Comparison of ENCODE assay signal across 11 cellular contexts in the genomic region with DNA sequence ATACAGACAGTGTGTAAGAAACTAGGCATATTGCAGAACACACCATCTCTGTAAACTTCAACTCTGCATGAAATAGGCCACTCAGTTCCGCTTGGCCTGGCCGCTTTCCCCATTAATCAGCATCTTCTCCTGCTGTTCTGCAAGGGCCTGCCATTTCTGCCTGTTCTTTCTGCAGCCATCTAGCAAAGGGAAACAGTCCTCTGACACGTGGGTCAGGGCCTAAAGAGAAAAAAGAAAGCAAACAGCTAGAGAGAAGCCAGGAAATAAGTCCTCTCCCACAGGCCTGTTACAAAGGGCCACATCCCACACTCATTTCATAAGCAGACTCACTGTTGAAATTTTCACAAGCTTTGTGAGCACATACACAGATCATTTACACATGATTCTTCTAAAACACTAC.
DNase-seq lines count a peak whose midpoint lies in the region; ATAC-seq and TF ChIP-seq lines count a peak whose summit lies in the region.
"Had no signal": no experiment of that assay in that cellular context is flagged by ENCODE, and none has a peak within 500 bp of the region (broad histone marks: within the 10 kb centered on the region; RNA-seq: fewer than 3 reads in every experiment).

No MANE protein-coding gene starts in this region.

- no peak overlapping the region for H3K14ac ChIP-seq in mesenchymal stem cell (ENCODE audit: low read length in 2 of 2)

- no peak overlapping the region for H2BK5ac ChIP-seq in mesenchymal stem cell (ENCODE audit: low read depth, low read length, poor library complexity, severe bottlenecking)

- H3K27me3 ChIP-seq in SK-N-SH (ENCODE audit: insufficient read depth): no peaks in the 10 kb centered on the region
- no peaks in the 10 kb centered on the region for H3K27me3 ChIP-seq in mesenchymal stem cell (ENCODE audit: control insufficient read depth in 1 of 2, insufficient read depth in 1 of 2, low read length in 2 of 2)
- H3K27me3 ChIP-seq in thyroid gland: no peaks in the 10 kb centered on the region

- H3K9ac ChIP-seq in SK-N-SH (0 out of 2 replicates have a peak overlapping the region, but pooled peaks have one; percentile 15), mesenchymal stem cell (ENCODE audit: low read length) (peak overlapping the region; percentile 2)

- TF ChIP-seq CTCF in SK-N-SH (IDR thresholded peaks at IDR 0.05) (no peak), thyroid gland (IDR thresholded peaks at IDR 0.05) (peak in 1 of 6 experiments; percentile 4), natural killer cell (IDR thresholded peaks at IDR 0.05) (no peak)

- peaks cover 7% of the 10 kb centered on the region for H3F3A ChIP-seq in SK-N-SH (replicated peaks; ENCODE audit: insufficient read depth)

- CTCF ChIA-PET in SK-N-SH (lab: Yijun Ruan, JAX): no interaction called here

- no peak overlapping the region for H3K23ac ChIP-seq in mesenchymal stem cell (ENCODE audit: low read length in 2 of 2)

- no peak overlapping the region for H2BK120ac ChIP-seq in mesenchymal stem cell (ENCODE audit: low read depth, low read length)

- no peak overlapping the region for H2AFZ ChIP-seq in SK-N-SH (ENCODE audit: low read depth)
- no peak overlapping the region for H2AFZ ChIP-seq in mesenchymal stem cell (ENCODE audit: low read depth, low read length)

- no peak overlapping the region for H3K4ac ChIP-seq in mesenchymal stem cell (ENCODE audit: low read depth in 1 of 2, low read length in 2 of 2)

- no peak overlapping the region for H3K27ac ChIP-seq in SK-N-SH (ENCODE audit: low read depth in 2 of 2, low read length in 1 of 2)
- peak overlapping the region; percentile 5 for H3K27ac ChIP-seq in cingulate gyrus (ENCODE audit: low read depth, low read length)
- peak overlapping the region; percentile 46 for H3K27ac ChIP-seq in mesenchymal stem cell (ENCODE audit: low read length, poor library complexity, severe bottlenecking)
- peak overlapping the region; percentile 39 to 66 (median 48) for H3K27ac ChIP-seq in thyroid gland

- DNase-seq in SK-N-SH: no peak
- DNase-seq in mesenchymal stem cell: peak; percentile 77
- peak; percentile 83 to 88 for DNase-seq in thyroid gland
- DNase-seq in natural killer cell: no peak
- DNase-seq: amniotic stem cell; stimulated activated CD4-positive, alpha-beta T cell treated with anti-CD3 and anti-CD28 coated beads, Interleukin-4, amount 100 ng/mL, for 4 hours; T-helper 17 cell had no signal

- no peak overlapping the region for H2BK15ac ChIP-seq in mesenchymal stem cell (ENCODE audit: low read depth, poor library complexity, severe bottlenecking)

- no peaks in the 10 kb centered on the region for H3K9me3 Mint-ChIP-seq in natural killer cell

- H3K4me1 Mint-ChIP-seq in natural killer cell: no peaks in the 10 kb centered on the region

- H3K36me3 Mint-ChIP-seq in natural killer cell: no peaks in the 10 kb centered on the region

- WGBS in SK-N-SH (ENCODE audit: low lambda C conversion rate): 93% methylated on average over 3 of the region's 3 CpGs
- WGBS in mesenchymal stem cell: 36% methylated on average over 3 of the region's 3 CpGs
- WGBS in thyroid gland, 2 donors: 8 to 23% methylated on average over 3 of the region's 3 CpGs

- no peak overlapping the region for H3K4me3 Mint-ChIP-seq in natural killer cell
- H3K4me3 Mint-ChIP-seq: T-helper 17 cell had no signal

- peaks cover 72 to 80% of the 10 kb centered on the region in 2 experiments for H3K36me3 ChIP-seq in SK-N-SH (replicated peaks in 1 of 2; ENCODE audit: control insufficient read depth in 1 of 2, insufficient read depth in 2 of 2, low read length in 1 of 2)
- peaks cover 7 to 91% of the 10 kb centered on the region in 2 experiments for H3K36me3 ChIP-seq in mesenchymal stem cell (ENCODE audit: control insufficient read depth in 1 of 2, insufficient read depth in 2 of 2, low read depth in 1 of 2, low read length in 2 of 2)
- peaks cover 0 to 6% of the 10 kb centered on the region in 2 donors for H3K36me3 ChIP-seq in thyroid gland

- H3K18ac ChIP-seq in mesenchymal stem cell (ENCODE audit: low read depth in 1 of 2, low read length in 2 of 2): no peak overlapping the region

- H3K27ac Mint-ChIP-seq in natural killer cell: peak overlapping the region in 1 of 2 donors; percentile 22
- H3K27ac Mint-ChIP-seq: T-helper 17 cell had no signal

- no peak; the same call in 2 of the 3 replicates for ATAC-seq in SK-N-SH treated with all-trans-retinoic acid at 6 μM for 48 hours
- no peak for ATAC-seq in GM19455 (IDR thresholded peaks at IDR 0.05; ENCODE audit: unreplicated experiment)
- no peak for ATAC-seq in GM18858 (IDR thresholded peaks at IDR 0.05; ENCODE audit: unreplicated experiment)
- no peak for ATAC-seq in natural killer cell
- ATAC-seq: T-helper 17 cell had no signal

- no peak overlapping the region for H2AK5ac ChIP-seq in mesenchymal stem cell (ENCODE audit: low read length, severe bottlenecking)

- no peaks in the 10 kb centered on the region for H4K20me1 ChIP-seq in SK-N-SH (ENCODE audit: insufficient read depth)

- intact Hi-C loops in thyroid gland (cut with DNase I): no loop called here
- intact Hi-C loops in natural killer cell (cut with micrococcal nuclease): loop anchor here (10.0 kb wide), 1 partner anchor 454 kb away; no protein-coding TSS in a partner anchor

- no peak overlapping the region for H4K8ac ChIP-seq in mesenchymal stem cell (ENCODE audit: low read length)

- TF ChIP-seq RAD21 in SK-N-SH (IDR thresholded peaks at IDR 0.05; ENCODE audit: low read length): no peak

- H3K4me1 ChIP-seq in SK-N-SH (ENCODE audit: control insufficient read depth in 1 of 2, insufficient read depth in 2 of 2, low read depth in 1 of 2, low read length in 1 of 2) (no peaks in the 10 kb centered on the region), mesenchymal stem cell (ENCODE audit: control insufficient read depth, insufficient read depth, low read depth, low read length) (no peaks in the 10 kb centered on the region), thyroid gland (peaks cover 5 to 13% of the 10 kb centered on the region in 2 donors)

- peak in 1 of 2 donors; percentile 18 for TF ChIP-seq POLR2A in thyroid gland (IDR thresholded peaks at IDR 0.05)

- no peaks in the 10 kb centered on the region for H3K9me2 ChIP-seq in SK-N-SH

- no peak for TF ChIP-seq EP300 in SK-N-SH (IDR thresholded peaks at IDR 0.05; ENCODE audit: borderline replicate concordance in 1 of 2, low read depth in 1 of 2, low read length in 1 of 2)

- no peak overlapping the region for H2BK12ac ChIP-seq in mesenchymal stem cell (ENCODE audit: low read length in 2 of 2)

- H3K27me3 Mint-ChIP-seq in natural killer cell (ENCODE audit: low read depth in 2 of 2): no peaks in the 10 kb centered on the region
- H3K27me3 Mint-ChIP-seq: T-helper 17 cell had no signal

- H3K4me3 ChIP-seq in SK-N-SH (ENCODE audit: low read depth in 2 of 2, low read length in 1 of 2) (no peak overlapping the region), mesenchymal stem cell (ENCODE audit: insufficient read depth in 1 of 2, low read depth in 1 of 2, low read length in 2 of 2) (no peak overlapping the region), thyroid gland (replicated peaks in 1 of 3) (no peak overlapping the region)

- no peaks in the 10 kb centered on the region for H3K79me1 ChIP-seq in mesenchymal stem cell (replicated peaks; ENCODE audit: low read length, poor library complexity, severe bottlenecking)

- H3K9me3 ChIP-seq in SK-N-SH: no peaks in the 10 kb centered on the region
- H3K9me3 ChIP-seq in mesenchymal stem cell (ENCODE audit: control insufficient read depth, low read length): no peaks in the 10 kb centered on the region
- no peaks in the 10 kb centered on the region for H3K9me3 ChIP-seq in thyroid gland

- no peak overlapping the region for H4K91ac ChIP-seq in mesenchymal stem cell (ENCODE audit: low read length)

- no peaks in the 10 kb centered on the region for H3K79me2 ChIP-seq in SK-N-SH (ENCODE audit: insufficient read depth)

- POLR2A ChIA-PET in SK-N-SH (lab: Yijun Ruan, JAX): no interaction called here

- H3K4me2 ChIP-seq in SK-N-SH: no peak overlapping the region
- H3K4me2 ChIP-seq in mesenchymal stem cell (ENCODE audit: low read length, poor library complexity, severe bottlenecking): no peak overlapping the region

TF ChIP-seq in SK-N-SH, 30 proteins besides CTCF, POLR2A, EP300 and RAD21 (continues in another document):
- TF ChIP-seq JUND (IDR thresholded peaks at IDR 0.05): no peak
- no peak for TF ChIP-seq CHD2 (IDR thresholded peaks at IDR 0.05; ENCODE audit: low read length, partially characterized antibody)
- TF ChIP-seq SMC3 (IDR thresholded peaks at IDR 0.05; ENCODE audit: low read depth, low read length): no peak
- TF ChIP-seq, protein P1, sequence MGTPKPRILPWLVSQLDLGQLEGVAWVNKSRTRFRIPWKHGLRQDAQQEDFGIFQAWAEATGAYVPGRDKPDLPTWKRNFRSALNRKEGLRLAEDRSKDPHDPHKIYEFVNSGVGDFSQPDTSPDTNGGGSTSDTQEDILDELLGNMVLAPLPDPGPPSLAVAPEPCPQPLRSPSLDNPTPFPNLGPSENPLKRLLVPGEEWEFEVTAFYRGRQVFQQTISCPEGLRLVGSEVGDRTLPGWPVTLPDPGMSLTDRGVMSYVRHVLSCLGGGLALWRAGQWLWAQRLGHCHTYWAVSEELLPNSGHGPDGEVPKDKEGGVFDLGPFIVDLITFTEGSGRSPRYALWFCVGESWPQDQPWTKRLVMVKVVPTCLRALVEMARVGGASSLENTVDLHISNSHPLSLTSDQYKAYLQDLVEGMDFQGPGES (IDR thresholded peaks at IDR 0.05; ENCODE audit: low read depth, low read length): no peak
- TF ChIP-seq RXRA (IDR thresholded peaks at IDR 0.05; ENCODE audit: borderline replicate concordance, low read depth): no peak
- TF ChIP-seq EZH2phosphoT487 (IDR thresholded peaks at IDR 0.05; ENCODE audit: borderline replicate concordance, low read depth): no peak
- no peak for TF ChIP-seq GATA2 (CRISPR knock-in tag; IDR thresholded peaks at IDR 0.05)

TF ChIP-seq in SK-N-SH treated with all-trans-retinoic acid at 6 μM for 48 hours, 23 proteins besides CTCF, POLR2A, EP300 and RAD21 (continues in another document):
- no peak for TF ChIP-seq BACH2 (CRISPR knock-in tag; IDR thresholded peaks at IDR 0.05; ENCODE audit: borderline replicate concordance)
- no peak for TF ChIP-seq ZC3H10 (CRISPR knock-in tag; IDR thresholded peaks at IDR 0.05)
- TF ChIP-seq, protein P2, sequence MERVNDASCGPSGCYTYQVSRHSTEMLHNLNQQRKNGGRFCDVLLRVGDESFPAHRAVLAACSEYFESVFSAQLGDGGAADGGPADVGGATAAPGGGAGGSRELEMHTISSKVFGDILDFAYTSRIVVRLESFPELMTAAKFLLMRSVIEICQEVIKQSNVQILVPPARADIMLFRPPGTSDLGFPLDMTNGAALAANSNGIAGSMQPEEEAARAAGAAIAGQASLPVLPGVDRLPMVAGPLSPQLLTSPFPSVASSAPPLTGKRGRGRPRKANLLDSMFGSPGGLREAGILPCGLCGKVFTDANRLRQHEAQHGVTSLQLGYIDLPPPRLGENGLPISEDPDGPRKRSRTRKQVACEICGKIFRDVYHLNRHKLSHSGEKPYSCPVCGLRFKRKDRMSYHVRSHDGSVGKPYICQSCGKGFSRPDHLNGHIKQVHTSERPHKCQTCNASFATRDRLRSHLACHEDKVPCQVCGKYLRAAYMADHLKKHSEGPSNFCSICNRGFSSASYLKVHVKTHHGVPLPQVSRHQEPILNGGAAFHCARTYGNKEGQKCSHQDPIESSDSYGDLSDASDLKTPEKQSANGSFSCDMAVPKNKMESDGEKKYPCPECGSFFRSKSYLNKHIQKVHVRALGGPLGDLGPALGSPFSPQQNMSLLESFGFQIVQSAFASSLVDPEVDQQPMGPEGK (CRISPR knock-in tag; IDR thresholded peaks at IDR 0.05; ENCODE audit: borderline replicate concordance): no peak

Comparison
In these comparisons a context has a peak if more than half of its experiments do, and no peak if none do; other contexts are left out.
1. DNase-seq: peak in mesenchymal stem cell (single experiment) and thyroid gland (2 of 2); none in SK-N-SH (single experiment) and natural killer cell (single experiment).
2. H3K27ac ChIP-seq: peak in cingulate gyrus (single experiment), mesenchymal stem cell (single experiment) and thyroid gland (3 of 3); none in SK-N-SH (0 of 2).